ENCODE assay signal across 8 cellular contexts in genomic region chr9:100324594-100325200, GRCh38. TPM values are rescaled to one million over a fixed set of nuclear protein-coding genes. Genes with fewer than 3 reads are reported as not detected.
A peak's percentile ranks its signal among the peaks of the same experiment; 100 is the strongest.
DNase-seq lines count a peak whose midpoint lies in the region; ATAC-seq and TF ChIP-seq lines count a peak whose summit lies in the region.

No MANE protein-coding gene starts in this region.

- H3K27me3 ChIP-seq in PC-3 (ENCODE audit: low read length): no peaks in the 10 kb centered on the region

- H3K9me3 ChIP-seq in PC-3 (ENCODE audit: low read length): no peaks in the 10 kb centered on the region

- peak; percentile 78 for TF ChIP-seq CTCF in 22Rv1 (IDR thresholded peaks at IDR 0.05)
- peak; percentile 24 for TF ChIP-seq CTCF in GM12865 (IDR thresholded peaks at IDR 0.05; ENCODE audit: insufficient read depth, low read depth, low read length, missing control alignments)
- peak; percentile 55 for TF ChIP-seq CTCF in PC-3 (conservative IDR thresholded peaks at IDR 0.05; ENCODE audit: low read depth, low read length)
- TF ChIP-seq CTCF in fibroblast of pulmonary artery (IDR thresholded peaks at IDR 0.05; ENCODE audit: low read length, missing control alignments): peak; percentile 49

- H3K79me2 ChIP-seq in PC-3 (ENCODE audit: low read length): no peaks in the 10 kb centered on the region; the same call in 1 of the 2 replicates

- BruUV-seq in PC-3 (replicated peaks; lab: Mats Ljungman, UMichigan): no TSS peak

- 0 out of 2 replicates have a peak, but pooled peaks cover 3% of the 10 kb centered on the region for H4K20me1 ChIP-seq in PC-3 (ENCODE audit: low read length)

- no peak overlapping the region for H3K4me2 ChIP-seq in PC-3 (ENCODE audit: low read length)

- H3K4me3 ChIP-seq in GM12865 (ENCODE audit: low read depth, low read length) (no peak overlapping the region), PC-3 (ENCODE audit: low read length) (no peak overlapping the region), fibroblast of pulmonary artery (replicated peaks; ENCODE audit: low read depth, low read length) (no peak overlapping the region)

- H3K4me1 ChIP-seq in PC-3 (ENCODE audit: insufficient read depth, low read length): no peaks in the 10 kb centered on the region

- H3K27ac ChIP-seq in 22Rv1 (no peak overlapping the region), PC-3 (ENCODE audit: low read length) (no peak overlapping the region)

- no peaks in the 10 kb centered on the region for H3F3A ChIP-seq in PC-3 (ENCODE audit: low read length, unreplicated experiment)

- intact Hi-C loops in PC-3 (cut with micrococcal nuclease): loop anchor here (5.0 kb wide), 2 partner anchors 273 to 297 kb away; no protein-coding TSS in a partner anchor

- H2AFZ ChIP-seq in PC-3 (ENCODE audit: low read length): no peak overlapping the region

- no peak for ATAC-seq in PC-3
- no peak for ATAC-seq in GM19023 (IDR thresholded peaks at IDR 0.05; ENCODE audit: unreplicated experiment)

- H3K9ac ChIP-seq in PC-3 (ENCODE audit: low read length): no peak overlapping the region

- POLR2A ChIA-PET in PC-3 (lab: Charles Lee; ENCODE audit: unreplicated experiment): interaction anchor here (0.7 kb wide), 1 partner anchor 1353 kb away, joined by 3 read pairs; no protein-coding TSS in a partner anchor

- peaks cover 29% of the 10 kb centered on the region for H3K36me3 ChIP-seq in PC-3 (ENCODE audit: low read depth, low read length)

- CTCF ChIA-PET in PC-3 (lab: Charles Lee): interaction anchor here (0.5 to 0.6 kb wide), 4 partner anchors 11 to 282 kb away, joined by 3 to 13 read pairs (median 4); no protein-coding TSS in a partner anchor

- DNase-seq in GM12865 (ENCODE audit: low read depth): peak; percentile 30
- DNase-seq in PC-3: peak; percentile 30
- peak; percentile 76 for DNase-seq in fibroblast of pulmonary artery (ENCODE audit: low read depth)
- DNase-seq in stromal cell of bone marrow (ENCODE audit: low read depth): peak; percentile 21
- DNase-seq in activated effector memory CD4-positive, alpha-beta T cell treated with Interleukin-2 at 50 U/mL for 16 hours: no peak
- DNase-seq in nucleus accumbens (lab: John Stamatoyannopoulos, UW): no peak

- H3K9me2 ChIP-seq in PC-3 (replicated peaks; ENCODE audit: low read length): no peaks in the 10 kb centered on the region

RNA-seq across cellular contexts. Expression of gene TEX10, which starts 28.0 kb away (rescaled TPM):
- 19.4 and 22.1 TPM in 2 replicates for total RNA-seq in PC-3 (2014; rRNA removed)

Comparison
In these comparisons a context has a peak if more than half of its experiments do, and no peak if none do; other contexts are left out.
1. CTCF ChIP-seq: peak in every context shown above with its lines; median percentile 78 in 22Rv1; 55 in PC-3; 49 in fibroblast of pulmonary artery; 24 in GM12865.
2. DNase-seq: peak in GM12865 (single experiment), PC-3 (single experiment), fibroblast of pulmonary artery (single experiment) and stromal cell of bone marrow (single experiment); none in activated effector memory CD4-positive, alpha-beta T cell treated with Interleukin-2 at 50 U/mL for 16 hours (single experiment) and nucleus accumbens (0 of 56).